Comparison of ENCODE assay signal across 8 cellular contexts in genomic region chr22:18970180-18970947, GRCh38.
DNase-seq lines count a peak whose midpoint lies in the region; ATAC-seq and TF ChIP-seq lines count a peak whose summit lies in the region.

No MANE protein-coding gene starts in this region.

- TF ChIP-seq CTCF in brain microvascular endothelial cell (IDR thresholded peaks at IDR 0.05; ENCODE audit: low read depth, low read length, missing control alignments) (peak; percentile 15), tibial artery (IDR thresholded peaks at IDR 0.05) (no peak)

- H3K27me3 ChIP-seq in brain microvascular endothelial cell (replicated peaks), result peaks cover 9% of the 10 kb centered on the region
- H3K27me3 ChIP-seq in tibial artery, result peaks cover 0 to 67% of the 10 kb centered on the region in 2 donors

- ATAC-seq in HG02759 (IDR thresholded peaks at IDR 0.05; ENCODE audit: unreplicated experiment) (no peak), GM18498 (IDR thresholded peaks at IDR 0.05; ENCODE audit: unreplicated experiment) (no peak)

- intact Hi-C loops in tibial artery (cut with DNase I; ENCODE audit: low total_unique reads), result no loop called here

- no peaks in the 10 kb centered on the region for H3K9me3 ChIP-seq in tibial artery

- H3K27ac ChIP-seq in brain microvascular endothelial cell, result no peak overlapping the region
- no peak overlapping the region for H3K27ac ChIP-seq in tibial artery

- peaks cover 0 to 12% (median 6%) of the 10 kb centered on the region in 4 donors for H3K4me1 ChIP-seq in tibial artery

- H3K4me3 ChIP-seq in brain microvascular endothelial cell (ENCODE audit: low read depth, low read length) (peak overlapping the region; percentile 37), tibial artery (peak overlapping the region; percentile 42 to 59)

- peak; percentile 2 for DNase-seq in CD1c-positive myeloid dendritic cell (ENCODE audit: extremely low spot score)
- peak; percentile 47 for DNase-seq in HuH-7.5 (ENCODE audit: low spot score)
- no peak for DNase-seq in brain microvascular endothelial cell
- peak; percentile 19 for DNase-seq in kidney tubule cell (ENCODE audit: low spot score)
- DNase-seq in tibial artery, result no peak
- DNase-seq in NCI-H1436 (lab: John Stamatoyannopoulos, UW), result no peak

- in situ Hi-C loops in brain microvascular endothelial cell (cut with HindIII; ENCODE audit: low pct_ligation_motif_present, low sequenced_read_pairs), result no loop called here

- H3K36me3 ChIP-seq in brain microvascular endothelial cell (replicated peaks), result no peaks in the 10 kb centered on the region
- H3K36me3 ChIP-seq in tibial artery, result no peaks in the 10 kb centered on the region

Comparison
In these comparisons a context has a peak if more than half of its experiments do, and no peak if none do; other contexts are left out.
1. DNase-seq: peak in CD1c-positive myeloid dendritic cell (single experiment), HuH-7.5 (single experiment) and kidney tubule cell (single experiment); none in brain microvascular endothelial cell (single experiment), tibial artery (0 of 2) and NCI-H1436 (single experiment).